In the genomic region with DNA sequence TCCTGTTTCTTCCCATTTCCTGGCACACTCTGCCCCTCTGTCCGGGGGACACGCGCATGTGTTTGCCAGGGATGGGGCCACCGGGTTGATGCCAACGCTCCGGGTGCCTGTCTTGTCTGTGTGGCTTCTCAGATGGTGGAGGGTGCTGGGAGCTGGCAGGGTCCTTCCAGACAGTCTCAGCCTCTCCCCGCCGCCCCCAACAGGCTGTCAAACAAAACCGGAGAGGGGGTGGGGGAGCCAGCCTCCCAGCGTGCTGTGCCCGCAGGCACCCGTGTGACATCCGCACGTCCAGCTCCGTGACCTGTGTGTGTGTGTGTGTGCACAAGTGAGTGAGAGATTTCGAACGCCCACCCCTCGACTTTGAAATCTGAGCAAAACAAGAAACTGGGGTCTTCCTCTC, we compare ENCODE assay signal across 1 cellular context.
TF ChIP-seq lines count a peak whose summit lies in the region.

No MANE protein-coding gene starts in this region.

TF ChIP-seq in endothelial cell of umbilical vein, 7 proteins besides CTCF, POLR2A, EP300 and RAD21:
- no peak for TF ChIP-seq EZH2 (IDR thresholded peaks at IDR 0.05; ENCODE audit: borderline replicate concordance, low read depth, low read length, severe bottlenecking)
- no peak for TF ChIP-seq POLR2AphosphoS5 (IDR thresholded peaks at IDR 0.05; ENCODE audit: insufficient read depth, low read depth, low read length)
- no peak for TF ChIP-seq GATA2 (IDR thresholded peaks at IDR 0.05; ENCODE audit: insufficient read depth, insufficient read length, low read depth, low read length)
- no peak for TF ChIP-seq FOS (IDR thresholded peaks at IDR 0.05; ENCODE audit: borderline replicate concordance, insufficient read depth, low read length)
- no peak for TF ChIP-seq MYC (IDR thresholded peaks at IDR 0.05; ENCODE audit: low read depth, low read length)
- TF ChIP-seq JUN (IDR thresholded peaks at IDR 0.05; ENCODE audit: borderline replicate concordance, insufficient read depth, insufficient read length, low read depth): no peak
- TF ChIP-seq, protein P1, sequence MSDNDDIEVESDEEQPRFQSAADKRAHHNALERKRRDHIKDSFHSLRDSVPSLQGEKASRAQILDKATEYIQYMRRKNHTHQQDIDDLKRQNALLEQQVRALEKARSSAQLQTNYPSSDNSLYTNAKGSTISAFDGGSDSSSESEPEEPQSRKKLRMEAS (IDR thresholded peaks at IDR 0.05; ENCODE audit: insufficient read depth, insufficient read length): no peak
